30 cellular contexts compared by ENCODE assay signal in genomic region chr15:67953286-67953685, GRCh38.
"Had no signal": no experiment of that assay in that cellular context is flagged by ENCODE, and none has a peak within 500 bp of the region (broad histone marks: within the 10 kb centered on the region; RNA-seq: fewer than 3 reads in every experiment).

No MANE protein-coding gene starts in this region.

- H3K4me2 ChIP-seq: PC-9 had no signal

- H3K27me3 Mint-ChIP-seq: activated naive CD8-positive, alpha-beta T cell had no signal

- H3K27ac Mint-ChIP-seq: activated CD4-positive, alpha-beta T cell treated with anti-CD3 and anti-CD28 coated beads for 36 hours; activated CD4-positive, alpha-beta T cell treated with anti-CD3 and anti-CD28 coated beads, Interleukin-2, amount 10 ng/mL, durations not matched to agents 7 days and 5 days; activated CD8-positive, alpha-beta T cell treated with anti-CD3 and anti-CD28 coated beads, Interleukin-2, amount 10 ng/mL, durations not matched to agents 7 days and 5 days; activated naive CD4-positive, alpha-beta T cell treated with anti-CD3 and anti-CD28 coated beads, Interleukin-2, amount 10 ng/mL, durations not matched to agents 7 days and 5 days; activated naive CD8-positive, alpha-beta T cell; activated naive CD8-positive, alpha-beta T cell treated with anti-CD3 and anti-CD28 coated beads, Interleukin-2, amount 50 U/mL, for 24 hours; brain had no signal

- H3K27ac ChIP-seq: PC-9, WERI-Rb-1 had no signal

- H3K4me3 ChIP-seq: K562, PC-9 had no signal

- DNase-seq: activated CD4-positive, alpha-beta T cell treated with anti-CD3 and anti-CD28 coated beads for 36 hours; activated CD4-positive, alpha-beta T cell treated with anti-CD3 and anti-CD28 coated beads, Interleukin-2, amount 10 ng/mL, durations not matched to agents 7 days and 5 days; activated CD4-positive, alpha-beta T cell treated with anti-CD3 and anti-CD28 coated beads, Interleukin-2, amount 50 U/mL, for 48 hours; activated CD8-positive, alpha-beta memory T cell treated with anti-CD3 and anti-CD28 coated beads, Interleukin-2, amount 50 U/mL, for 4 hours; activated CD8-positive, alpha-beta T cell treated with anti-CD3 and anti-CD28 coated beads, Interleukin-2, amount 10 ng/mL, durations not matched to agents 7 days and 5 days; activated effector memory CD4-positive, alpha-beta T cell treated with Interleukin-2 at 50 U/mL for 16 hours; activated naive CD4-positive, alpha-beta T cell treated with anti-CD3 and anti-CD28 coated beads, Interleukin-2, amount 10 ng/mL, durations not matched to agents 7 days and 5 days; activated naive CD8-positive, alpha-beta T cell treated with anti-CD3 and anti-CD28 coated beads, Interleukin-2, amount 50 U/mL, for 24 hours; activated T-cell treated with anti-CD3 and anti-CD28 coated beads, Interleukin-2, amount 50 U/mL, for 48 hours; anterior cingulate cortex; central memory CD4-positive, alpha-beta T cell; Kasumi-1; NCI-H1092; NCI-H1436 treated with DMSO at 0.1 percent for 48 hours; NCI-H1694 treated with DMSO at 0.1 percent for 48 hours; NCI-H2029; NCI-H345; NCI-H524 treated with DMSO at 0.1 percent for 48 hours; PC-9; SIG-M5; SW 1271; T-helper 1 cell; T-helper 2 cell; T-helper 9 cell; WERI-Rb-1 had no signal

- ATAC-seq: activated CD4-positive, alpha-beta T cell treated with anti-CD3 and anti-CD28 coated beads for 36 hours; activated CD4-positive, CD25-positive, alpha-beta regulatory T cell treated with anti-CD3 and anti-CD28 coated beads, Interleukin-2, amount 50 U/mL, for 24 hours; activated CD8-positive, alpha-beta T cell treated with anti-CD3 and anti-CD28 coated beads, Interleukin-2, amount 10 ng/mL, durations not matched to agents 7 days and 5 days; activated naive CD8-positive, alpha-beta T cell treated with anti-CD3 and anti-CD28 coated beads, Interleukin-2, amount 50 U/mL, for 24 hours; K562; Right ventricle myocardium inferior had no signal

- H3K36me3 Mint-ChIP-seq: activated naive CD4-positive, alpha-beta T cell treated with anti-CD3 and anti-CD28 coated beads, Interleukin-2, amount 10 ng/mL, durations not matched to agents 7 days and 5 days; brain had no signal

- H3K4me1 Mint-ChIP-seq: activated CD4-positive, alpha-beta T cell treated with anti-CD3 and anti-CD28 coated beads for 36 hours; activated naive CD4-positive, alpha-beta T cell treated with anti-CD3 and anti-CD28 coated beads, Interleukin-2, amount 10 ng/mL, durations not matched to agents 7 days and 5 days had no signal

- H2AFZ ChIP-seq: PC-9 had no signal

- H3K4me3 Mint-ChIP-seq: activated CD4-positive, alpha-beta T cell treated with anti-CD3 and anti-CD28 coated beads for 36 hours; activated CD4-positive, alpha-beta T cell treated with anti-CD3 and anti-CD28 coated beads, Interleukin-2, amount 10 ng/mL, durations not matched to agents 7 days and 5 days; activated CD8-positive, alpha-beta T cell treated with anti-CD3 and anti-CD28 coated beads, Interleukin-2, amount 10 ng/mL, durations not matched to agents 7 days and 5 days; activated naive CD4-positive, alpha-beta T cell treated with anti-CD3 and anti-CD28 coated beads, Interleukin-2, amount 10 ng/mL, durations not matched to agents 7 days and 5 days; activated naive CD8-positive, alpha-beta T cell; activated naive CD8-positive, alpha-beta T cell treated with anti-CD3 and anti-CD28 coated beads, Interleukin-2, amount 50 U/mL, for 24 hours; brain had no signal

- H3K36me3 ChIP-seq: WERI-Rb-1 had no signal
